8 cellular contexts compared by ENCODE assay signal in genomic region chr11:13776134-13776815, GRCh38.
DNase-seq lines count a peak whose midpoint lies in the region; ATAC-seq, FAIRE-seq and TF ChIP-seq lines count a peak whose summit lies in the region.

No MANE protein-coding gene starts in this region.

- no peaks in the 10 kb centered on the region for H3F3A ChIP-seq in SK-N-SH (replicated peaks; ENCODE audit: insufficient read depth)

- POLR2A ChIA-PET in SK-N-SH (lab: Yijun Ruan, JAX): interaction anchor here (0.6 kb wide), 1 partner anchor 93 kb away, joined by 3 read pairs; no protein-coding TSS in a partner anchor

- H3K36me3 Mint-ChIP-seq in brain: no peaks in the 10 kb centered on the region

- H3K4me2 ChIP-seq in SK-N-SH: no peak overlapping the region

- no peaks in the 10 kb centered on the region for H3K36me3 ChIP-seq in SK-N-SH (replicated peaks in 1 of 2; ENCODE audit: control insufficient read depth in 1 of 2, insufficient read depth in 2 of 2, low read length in 1 of 2)

- DNase-seq in SK-N-SH (no peak), NCI-H526 (lab: John Stamatoyannopoulos, UW) (peak; percentile 5 to 63), islet precursor cell (no peak), frontal cortex (ENCODE audit: low spot score in 2 of 2) (no peak)
- DNase-seq in stimulated activated CD4-positive, alpha-beta T cell treated with anti-CD3 and anti-CD28 coated beads, TNF-alpha, amount 100 ng/mL, for 4 hours (ENCODE audit: low read depth in 3 of 3): peak in 2 of 3 experiments; percentile 11 to 18

- 0 out of 2 replicates have a peak, but pooled peaks cover 5% of the 10 kb centered on the region for H3K27me3 ChIP-seq in SK-N-SH (ENCODE audit: insufficient read depth)

- no peaks in the 10 kb centered on the region for H3K4me1 ChIP-seq in SK-N-SH (ENCODE audit: control insufficient read depth in 1 of 2, insufficient read depth in 2 of 2, low read depth in 1 of 2, low read length in 1 of 2)

- no peak overlapping the region for H3K27ac ChIP-seq in SK-N-SH (ENCODE audit: low read depth in 2 of 2, low read length in 1 of 2)

- peaks cover 39% of the 10 kb centered on the region for H3K27me3 Mint-ChIP-seq in brain

- 40% methylated on average over 3 of the region's 3 CpGs for WGBS in SK-N-SH (ENCODE audit: low lambda C conversion rate)

- CTCF ChIA-PET in SK-N-SH (lab: Yijun Ruan, JAX): interaction anchor here (0.8 to 2.0 kb wide), 10 partner anchors 13 to 475 kb away, joined by 3 to 7 read pairs (median 4); no protein-coding TSS in a partner anchor

- H4K20me1 ChIP-seq in SK-N-SH (ENCODE audit: insufficient read depth): no peaks in the 10 kb centered on the region

- ATAC-seq in SK-N-SH treated with all-trans-retinoic acid at 6 μM for 48 hours (no peak), HG03439 (IDR thresholded peaks at IDR 0.05; ENCODE audit: unreplicated experiment) (no peak)

- no peak overlapping the region for H3K4me3 Mint-ChIP-seq in brain

- peaks cover 18% of the 10 kb centered on the region for H3K4me1 Mint-ChIP-seq in brain

- H3K27ac Mint-ChIP-seq in brain: no peak overlapping the region

- H3K79me2 ChIP-seq in SK-N-SH (ENCODE audit: insufficient read depth): no peaks in the 10 kb centered on the region

- TF ChIP-seq RAD21 in SK-N-SH (IDR thresholded peaks at IDR 0.05; ENCODE audit: low read length): peak; percentile 51

- TF ChIP-seq EP300 in SK-N-SH (IDR thresholded peaks at IDR 0.05; ENCODE audit: borderline replicate concordance in 1 of 2, low read depth in 1 of 2, low read length in 1 of 2): no peak

- no peak overlapping the region for H3K4me3 ChIP-seq in SK-N-SH (ENCODE audit: low read depth in 2 of 2, low read length in 1 of 2)

- no peak overlapping the region for H3K9ac ChIP-seq in SK-N-SH

- H3K9me3 ChIP-seq in SK-N-SH: no peaks in the 10 kb centered on the region

- H2AFZ ChIP-seq in SK-N-SH (ENCODE audit: low read depth): no peak overlapping the region

- H3K9me2 ChIP-seq in SK-N-SH: no peaks in the 10 kb centered on the region

- TF ChIP-seq CTCF in SK-N-SH (IDR thresholded peaks at IDR 0.05): no peak
- TF ChIP-seq CTCF in brain (conservative IDR thresholded peaks at IDR 0.05): peak; percentile 33 to 48

- no peak for FAIRE-seq in frontal cortex (lab: Jason Lieb, UNC)

- peaks cover 0 to 11% (median 4%) of the 10 kb centered on the region in 5 experiments for H3K9me3 Mint-ChIP-seq in brain

TF ChIP-seq in SK-N-SH, 30 proteins besides CTCF, POLR2A, EP300 and RAD21:
- TF ChIP-seq TAF1 (IDR thresholded peaks at IDR 0.05; ENCODE audit: borderline replicate concordance, low read depth, low read length): no peak

TF ChIP-seq in SK-N-SH treated with all-trans-retinoic acid at 6 μM for 48 hours, 23 proteins besides CTCF, POLR2A, EP300 and RAD21:
- TF ChIP-seq ZNF565 (CRISPR knock-in tag; conservative IDR thresholded peaks at IDR 0.05; ENCODE audit: low read depth) (no peak), PPARA (CRISPR knock-in tag; IDR thresholded peaks at IDR 0.05; ENCODE audit: borderline replicate concordance) (no peak), SNAI2 (CRISPR knock-in tag; IDR thresholded peaks at IDR 0.05) (no peak), BACH2 (CRISPR knock-in tag; IDR thresholded peaks at IDR 0.05; ENCODE audit: borderline replicate concordance) (no peak), CREB5 (CRISPR knock-in tag; IDR thresholded peaks at IDR 0.05; ENCODE audit: low read depth) (no peak), ISL1 (CRISPR knock-in tag; IDR thresholded peaks at IDR 0.05) (no peak), ESRRG (CRISPR knock-in tag; IDR thresholded peaks at IDR 0.05) (no peak), TCF4 (CRISPR knock-in tag; IDR thresholded peaks at IDR 0.05; ENCODE audit: borderline replicate concordance) (no peak), OSR1 (CRISPR knock-in tag; IDR thresholded peaks at IDR 0.05) (no peak), ZNF70 (CRISPR knock-in tag; IDR thresholded peaks at IDR 0.05) (no peak), ZFP3 (CRISPR knock-in tag; IDR thresholded peaks at IDR 0.05) (no peak), TOX (CRISPR knock-in tag; IDR thresholded peaks at IDR 0.05; ENCODE audit: borderline replicate concordance) (no peak), ZFP30 (CRISPR knock-in tag; IDR thresholded peaks at IDR 0.05) (no peak), GLIS3 (CRISPR knock-in tag; IDR thresholded peaks at IDR 0.05) (no peak)
- TF ChIP-seq, protein P1, sequence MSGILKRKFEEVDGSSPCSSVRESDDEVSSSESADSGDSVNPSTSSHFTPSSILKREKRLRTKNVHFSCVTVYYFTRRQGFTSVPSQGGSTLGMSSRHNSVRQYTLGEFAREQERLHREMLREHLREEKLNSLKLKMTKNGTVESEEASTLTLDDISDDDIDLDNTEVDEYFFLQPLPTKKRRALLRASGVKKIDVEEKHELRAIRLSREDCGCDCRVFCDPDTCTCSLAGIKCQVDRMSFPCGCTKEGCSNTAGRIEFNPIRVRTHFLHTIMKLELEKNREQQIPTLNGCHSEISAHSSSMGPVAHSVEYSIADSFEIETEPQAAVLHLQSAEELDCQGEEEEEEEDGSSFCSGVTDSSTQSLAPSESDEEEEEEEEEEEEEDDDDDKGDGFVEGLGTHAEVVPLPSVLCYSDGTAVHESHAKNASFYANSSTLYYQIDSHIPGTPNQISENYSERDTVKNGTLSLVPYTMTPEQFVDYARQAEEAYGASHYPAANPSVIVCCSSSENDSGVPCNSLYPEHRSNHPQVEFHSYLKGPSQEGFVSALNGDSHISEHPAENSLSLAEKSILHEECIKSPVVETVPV (CRISPR knock-in tag; IDR thresholded peaks at IDR 0.05): no peak

Comparison
In these comparisons a context has a peak if more than half of its experiments do, and no peak if none do; other contexts are left out.
1. DNase-seq: peak in NCI-H526 (2 of 2) and stimulated activated CD4-positive, alpha-beta T cell treated with anti-CD3 and anti-CD28 coated beads, TNF-alpha, amount 100 ng/mL, for 4 hours (2 of 3); none in SK-N-SH (single experiment), islet precursor cell (single experiment) and frontal cortex (0 of 2).